In the genomic region with DNA sequence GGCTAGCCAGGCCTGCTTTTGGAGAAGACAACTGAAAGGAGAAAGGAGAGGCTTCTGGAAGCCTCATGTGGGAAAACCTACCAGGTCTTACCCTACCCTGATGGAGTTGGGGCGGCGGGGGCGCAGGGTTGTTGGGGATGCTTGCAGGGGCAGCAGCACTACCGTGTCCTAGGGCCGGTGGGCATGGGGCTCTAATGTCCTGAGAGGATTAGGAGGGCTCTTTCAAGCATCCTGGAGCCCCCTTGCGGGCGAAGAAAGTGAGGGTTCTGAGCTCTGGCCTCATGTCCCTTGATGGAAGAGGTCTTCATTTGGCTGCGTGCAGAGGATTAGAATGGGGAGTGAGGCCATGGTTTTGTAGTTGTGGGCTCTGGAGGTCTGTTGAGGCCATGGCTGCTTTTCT, we compare ENCODE assay signal across 17 cellular contexts.
"Had no signal": no experiment of that assay in that cellular context is flagged by ENCODE, and none has a peak within 500 bp of the region (broad histone marks: within the 10 kb centered on the region; RNA-seq: fewer than 3 reads in every experiment).

No MANE protein-coding gene starts in this region.

- H3K4me3 ChIP-seq: dorsolateral prefrontal cortex, mucosa of descending colon had no signal

- ATAC-seq: activated CD8-positive, alpha-beta memory T cell treated with anti-CD3 and anti-CD28 coated beads, Interleukin-2, amount 10 ng/mL, durations not matched to agents 7 days and 5 days; left ventricle myocardium superior; mucosa of descending colon; sciatic nerve; stimulated activated naive B cell treated with anti-CD40 and anti-IgM and Interleukin-4, amounts not matched to agents 10 μg/mL and 1 μg/mL and 100 μg/mL, for 72 hours; T-cell had no signal

- FAIRE-seq: frontal cortex had no signal

- H3K27ac ChIP-seq: dorsolateral prefrontal cortex had no signal

- DNase-seq: activated CD4-positive, alpha-beta memory T cell treated with anti-CD3 and anti-CD28 coated beads, Interleukin-2, amount 10 ng/mL, durations not matched to agents 7 days and 5 days; activated CD4-positive, alpha-beta T cell treated with anti-CD3 and anti-CD28 coated beads for 48 hours; activated CD4-positive, CD25-positive, alpha-beta regulatory T cell; activated CD8-positive, alpha-beta memory T cell treated with anti-CD3 and anti-CD28 coated beads, Interleukin-2, amount 10 ng/mL, durations not matched to agents 7 days and 5 days; activated naive CD4-positive, alpha-beta T cell treated with anti-CD3 and anti-CD28 coated beads for 36 hours; caudate nucleus; hypothalamus; immature natural killer cell; left ventricle myocardium superior; mucosa of descending colon; naive B cell; stimulated activated CD4-positive, alpha-beta T cell treated with anti-CD3 and anti-CD28 coated beads, Interleukin-4, amount 100 ng/mL, for 4 hours; stimulated activated naive B cell treated with anti-CD40 and anti-IgM and Interleukin-4, amounts not matched to agents 10 μg/mL and 1 μg/mL and 100 μg/mL, for 72 hours; T-cell had no signal

- H3K9me3 ChIP-seq: mucosa of descending colon had no signal
